16 cellular contexts compared by ENCODE assay signal in the genomic region with DNA sequence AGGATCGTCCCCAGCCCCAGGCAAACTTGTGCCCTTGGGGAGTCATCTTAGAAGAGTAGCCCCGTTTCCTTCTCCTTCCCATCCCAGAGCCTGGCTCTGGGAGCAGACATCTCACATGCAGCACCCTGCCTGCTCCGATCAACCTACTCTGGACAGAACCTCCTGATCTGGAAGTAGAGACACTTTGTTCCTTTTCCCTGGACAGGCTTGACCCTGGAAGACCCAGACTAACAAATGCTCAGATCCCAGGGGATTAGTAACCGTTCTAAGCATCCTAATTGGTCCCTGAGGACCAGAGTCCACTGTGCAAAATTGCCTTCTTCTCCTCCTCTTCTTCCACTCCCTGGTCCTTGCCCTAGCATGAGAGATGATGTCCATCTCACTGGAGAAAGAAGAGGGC.
DNase-seq lines count a peak whose midpoint lies in the region; ATAC-seq and TF ChIP-seq lines count a peak whose summit lies in the region.
"Had no signal": no experiment of that assay in that cellular context is flagged by ENCODE, and none has a peak within 500 bp of the region (broad histone marks: within the 10 kb centered on the region; RNA-seq: fewer than 3 reads in every experiment).

No MANE protein-coding gene starts in this region.

- H3K9me3 ChIP-seq in GM23248 (ENCODE audit: low read depth) (no peaks in the 10 kb centered on the region), skeletal muscle tissue (ENCODE audit: control insufficient read depth in 3 of 3, low read length in 3 of 3) (no peaks in the 10 kb centered on the region)

- H3K4me1 ChIP-seq in GM23248 (ENCODE audit: insufficient read depth), result peaks cover 18% of the 10 kb centered on the region
- H3K4me1 ChIP-seq in skeletal muscle tissue (ENCODE audit: control insufficient read depth in 3 of 3, insufficient read depth in 3 of 3, low read length in 3 of 3), result peaks cover 9 to 14% (median 9%) of the 10 kb centered on the region in 3 donors

- no peaks in the 10 kb centered on the region for H3K79me2 ChIP-seq in GM23248 (ENCODE audit: insufficient read depth)

- H3K9me2 ChIP-seq in GM23248 (ENCODE audit: insufficient read depth), result no peaks in the 10 kb centered on the region

- peak overlapping the region; percentile 52; the same call in 1 of the 2 replicates for H2AFZ ChIP-seq in GM23248

- H4K20me1 ChIP-seq in GM23248 (ENCODE audit: insufficient read depth), result no peaks in the 10 kb centered on the region

- no peak for TF ChIP-seq CTCF in dorsolateral prefrontal cortex (IDR thresholded peaks at IDR 0.05 in 54 of 56, conservative IDR thresholded peaks at IDR 0.05 in 2 of 56; ENCODE audit: low read depth in 1 of 56, partially characterized antibody in 56 of 56)

- no peaks in the 10 kb centered on the region for H3K36me3 ChIP-seq in GM23248 (ENCODE audit: low read depth)
- peaks cover 0 to under 1% (median 0%) of the 10 kb centered on the region in 3 donors for H3K36me3 ChIP-seq in skeletal muscle tissue (ENCODE audit: control insufficient read depth in 3 of 3, insufficient read depth in 3 of 3, low read length in 3 of 3)

- peak overlapping the region; percentile 42 for H3K27ac ChIP-seq in GM23248
- peak overlapping the region in 39 of 59 donors; percentile 1 to 80 (median 45) for H3K27ac ChIP-seq in dorsolateral prefrontal cortex
- H3K27ac ChIP-seq in skeletal muscle tissue (ENCODE audit: low read depth, low read length), result peak overlapping the region; percentile 31

- 37 to 44% methylated on average over 4 of the region's 4 CpGs for WGBS in GM23248 (ENCODE audit: low coverage in 1 of 2, low lambda C conversion rate in 2 of 2, missing lambda C conversion rate in 2 of 2), 2 experiments

- H3K4me2 ChIP-seq in GM23248 (ENCODE audit: unreplicated experiment), result peak overlapping the region; percentile 55

- DNase-seq in GM23248 (no peak), dorsolateral prefrontal cortex (peak in 1 of 10 donors; percentile 16), mesenteric fat pad (ENCODE audit: low spot score) (peak; percentile 43), NCI-H510A treated with DMSO at 0.1 percent for 48 hours (lab: John Stamatoyannopoulos, UW) (no peak)
- no peak for DNase-seq in effector CD4-positive, alpha-beta T cell
- DNase-seq: activated CD4-positive, CD25-positive, alpha-beta regulatory T cell treated with anti-CD3 and anti-CD28 coated beads, Interleukin-2, amount 50 U/mL, for 72 hours; activated naive CD8-positive, alpha-beta T cell treated with anti-CD3 and anti-CD28 coated beads, Interleukin-2, amount 10 ng/mL, durations not matched to agents 7 days and 5 days; cerebellar nuclear complex; GF-D8; NCI-H2029 treated with DMSO at 0.1 percent for 48 hours; NCI-H526 treated with DMSO at 0.1 percent for 48 hours; substantia nigra; T-helper 9 cell had no signal

- peak overlapping the region; percentile 36; the same call in 1 of the 2 replicates for H3K9ac ChIP-seq in GM23248
- peak overlapping the region in 1 of 3 donors; percentile 5 for H3K9ac ChIP-seq in skeletal muscle tissue (ENCODE audit: low read depth in 1 of 3, low read length in 3 of 3)

- ATAC-seq in GM19452 (IDR thresholded peaks at IDR 0.05; ENCODE audit: unreplicated experiment) (no peak), GM21737 (IDR thresholded peaks at IDR 0.05; ENCODE audit: unreplicated experiment) (no peak)

- H3K4me3 ChIP-seq in GM23248 (no peak overlapping the region), dorsolateral prefrontal cortex (no peak overlapping the region), skeletal muscle tissue (ENCODE audit: low read length in 3 of 3) (no peak overlapping the region)

- intact Hi-C loops in dorsolateral prefrontal cortex (cut with DNase I), result no loop called here

- in situ Hi-C loops in GM23248 (cut with MboI), result no loop called here

- H3K27me3 ChIP-seq in GM23248 (replicated peaks; ENCODE audit: insufficient read depth) (no peaks in the 10 kb centered on the region), dorsolateral prefrontal cortex (no peaks in the 10 kb centered on the region), skeletal muscle tissue (ENCODE audit: control insufficient read depth in 3 of 3, insufficient read depth in 3 of 3, low read length in 3 of 3) (no peaks in the 10 kb centered on the region)

- H3F3A ChIP-seq in GM23248 (ENCODE audit: insufficient read depth), result peaks cover 17% of the 10 kb centered on the region
